ENCODE assay signal across 9 cellular contexts in genomic region chr14:72519543-72519942, GRCh38.
DNase-seq lines count a peak whose midpoint lies in the region; ATAC-seq and TF ChIP-seq lines count a peak whose summit lies in the region.
"Had no signal": no experiment of that assay in that cellular context is flagged by ENCODE, and none has a peak within 500 bp of the region (broad histone marks: within the 10 kb centered on the region; RNA-seq: fewer than 3 reads in every experiment).

No MANE protein-coding gene starts in this region.

- POLR2A ChIA-PET in CD4-positive, alpha-beta T cell (lab: Charles Lee) = interaction anchor here (0.9 to 1.0 kb wide), 2 partner anchors 376 to 384 kb away, joined by 3 to 4 read pairs; no protein-coding TSS in a partner anchor

- no peak overlapping the region for H3K4me3 ChIP-seq in effector memory CD4-positive, alpha-beta T cell (ENCODE audit: insufficient read depth, low read depth, low read length, poor library complexity, severe bottlenecking)
- no peak overlapping the region for H3K4me3 ChIP-seq in aorta (ENCODE audit: low read length in 2 of 2)
- H3K4me3 ChIP-seq: dorsolateral prefrontal cortex had no signal

- intact Hi-C loops in CD4-positive, alpha-beta T cell (cut with DNase I, micrococcal nuclease) = loop anchor here in 1 of 2 experiments (5.0 kb wide), 1 partner anchor 953 kb away; no protein-coding TSS in a partner anchor
- intact Hi-C loops in aorta (cut with DNase I) = no loop called here

- peaks cover 64% of the 10 kb centered on the region for H3K4me1 Mint-ChIP-seq in CD4-positive, alpha-beta T cell (ENCODE audit: low read depth)
- H3K4me1 Mint-ChIP-seq in activated T-cell treated with anti-CD3 and anti-CD28 coated beads, Interleukin-2, amount 50 U/mL, for 72 hours (ENCODE audit: low read depth) = peaks cover 51% of the 10 kb centered on the region

- peak overlapping the region; percentile 76 for H3K27ac Mint-ChIP-seq in CD4-positive, alpha-beta T cell
- peak overlapping the region; percentile 10 for H3K27ac Mint-ChIP-seq in activated T-cell treated with anti-CD3 and anti-CD28 coated beads, Interleukin-2, amount 50 U/mL, for 72 hours

- H3K27me3 Mint-ChIP-seq in CD4-positive, alpha-beta T cell = no peaks in the 10 kb centered on the region
- peaks cover 14% of the 10 kb centered on the region for H3K27me3 Mint-ChIP-seq in activated T-cell treated with anti-CD3 and anti-CD28 coated beads, Interleukin-2, amount 50 U/mL, for 72 hours (ENCODE audit: low read depth)

- no peak for TF ChIP-seq CTCF in CD4-positive, alpha-beta T cell (IDR thresholded peaks at IDR 0.05)

- H3K4me1 ChIP-seq in effector memory CD4-positive, alpha-beta T cell (ENCODE audit: control insufficient read depth, insufficient read depth, low read length, poor library complexity, severe bottlenecking) = peaks cover 40% of the 10 kb centered on the region
- H3K4me1 ChIP-seq in aorta (ENCODE audit: control insufficient read depth in 1 of 2, insufficient read depth in 2 of 2, low read length in 2 of 2) = peaks cover 0 to 1% of the 10 kb centered on the region in 2 donors

- H3K27ac ChIP-seq in CD4-positive, alpha-beta T cell (ENCODE audit: low read depth, low read length) = peak overlapping the region; percentile 32
- H3K27ac ChIP-seq in effector memory CD4-positive, alpha-beta T cell (ENCODE audit: insufficient read depth, low read length, poor library complexity, severe bottlenecking) = no peak overlapping the region
- H3K27ac ChIP-seq in aorta (ENCODE audit: low read depth in 1 of 2, low read length in 2 of 2) = no peak overlapping the region
- H3K27ac ChIP-seq: dorsolateral prefrontal cortex had no signal

- no peak for DNase-seq in CD4-positive, alpha-beta T cell
- DNase-seq in activated T-cell treated with anti-CD3 and anti-CD28 coated beads, Interleukin-2, amount 50 U/mL, for 72 hours = peak; percentile 32 to 49
- no peak for DNase-seq in effector memory CD4-positive, alpha-beta T cell
- DNase-seq in NCI-H345 (lab: John Stamatoyannopoulos, UW) = no peak
- no peak for DNase-seq in DMS153 (lab: John Stamatoyannopoulos, UW)
- no peak for DNase-seq in aorta
- DNase-seq: dorsolateral prefrontal cortex had no signal

- H3K36me3 ChIP-seq in effector memory CD4-positive, alpha-beta T cell (ENCODE audit: control insufficient read depth, insufficient read depth, low read length) = no peaks in the 10 kb centered on the region
- no peaks in the 10 kb centered on the region for H3K36me3 ChIP-seq in aorta (ENCODE audit: control insufficient read depth in 1 of 2, insufficient read depth in 2 of 2, low read length in 1 of 2)

- 84 to 90% methylated on average over 4 of the region's 4 CpGs for whole genome bisulfite sequencing in aorta, 2 donors

- no peak for ATAC-seq in CD4-positive, alpha-beta T cell (ENCODE audit: poor library complexity)
- ATAC-seq in GM19351 (IDR thresholded peaks at IDR 0.05; ENCODE audit: unreplicated experiment) (peak; percentile 7), HG03342 (IDR thresholded peaks at IDR 0.05; ENCODE audit: unreplicated experiment) (peak; percentile 15), aorta (ENCODE audit: low FRiP score) (no peak)
- ATAC-seq in activated T-cell treated with anti-CD3 and anti-CD28 coated beads, Interleukin-2, amount 50 U/mL, for 72 hours (replicated peaks in 1 of 2) = peak; percentile 64 to 66

- H3K4me3 Mint-ChIP-seq in CD4-positive, alpha-beta T cell = peak overlapping the region; percentile 49
- peak overlapping the region; percentile 49 to 75 for H3K4me3 Mint-ChIP-seq in activated T-cell treated with anti-CD3 and anti-CD28 coated beads, Interleukin-2, amount 50 U/mL, for 72 hours

- H3K36me3 Mint-ChIP-seq in CD4-positive, alpha-beta T cell (ENCODE audit: low read depth) = no peaks in the 10 kb centered on the region
- peaks cover 8 to 9% of the 10 kb centered on the region in 2 donors for H3K36me3 Mint-ChIP-seq in activated T-cell treated with anti-CD3 and anti-CD28 coated beads, Interleukin-2, amount 50 U/mL, for 72 hours (ENCODE audit: insufficient read depth in 2 of 2)

- no peaks in the 10 kb centered on the region for H3K27me3 ChIP-seq in CD4-positive, alpha-beta T cell (ENCODE audit: control insufficient read depth, insufficient read depth, low read length)
- no peaks in the 10 kb centered on the region for H3K27me3 ChIP-seq in effector memory CD4-positive, alpha-beta T cell (replicated peaks; ENCODE audit: control insufficient read depth, insufficient read depth, low read length, poor library complexity, severe bottlenecking)
- no peaks in the 10 kb centered on the region for H3K27me3 ChIP-seq in aorta (ENCODE audit: control insufficient read depth in 1 of 2, insufficient read depth in 2 of 2, low read length in 1 of 2)
- H3K27me3 ChIP-seq: dorsolateral prefrontal cortex had no signal

- H3K9me3 ChIP-seq in CD4-positive, alpha-beta T cell (ENCODE audit: control insufficient read depth, low read length) = peaks cover 5% of the 10 kb centered on the region
- no peaks in the 10 kb centered on the region for H3K9me3 ChIP-seq in effector memory CD4-positive, alpha-beta T cell (ENCODE audit: control insufficient read depth, low read length)
- H3K9me3 ChIP-seq in aorta (ENCODE audit: control insufficient read depth, low read length) = no peaks in the 10 kb centered on the region

- peaks cover 6% of the 10 kb centered on the region for H3K9me3 Mint-ChIP-seq in CD4-positive, alpha-beta T cell
- H3K9me3 Mint-ChIP-seq in activated T-cell treated with anti-CD3 and anti-CD28 coated beads, Interleukin-2, amount 50 U/mL, for 72 hours = peaks cover 3 to 4% of the 10 kb centered on the region in 2 donors

- CTCF ChIA-PET in CD4-positive, alpha-beta T cell (lab: Charles Lee) = interaction anchor here (2.0 to 2.8 kb wide), 2 partner anchors 385 to 429 kb away, joined by 7 to 9 read pairs; no protein-coding TSS in a partner anchor

Comparison
In these comparisons a context has a peak if more than half of its experiments do, and no peak if none do; other contexts are left out.
1. ATAC-seq: peak in GM19351 (single experiment), HG03342 (single experiment) and activated T-cell treated with anti-CD3 and anti-CD28 coated beads, Interleukin-2, amount 50 U/mL, for 72 hours (2 of 2); none in CD4-positive, alpha-beta T cell (single experiment) and aorta (single experiment).
2. DNase-seq: peak in activated T-cell treated with anti-CD3 and anti-CD28 coated beads, Interleukin-2, amount 50 U/mL, for 72 hours (2 of 2); none in CD4-positive, alpha-beta T cell (0 of 10), effector memory CD4-positive, alpha-beta T cell (0 of 3), NCI-H345 (single experiment), DMS153 (single experiment) and aorta (0 of 2).